15 cellular contexts compared by ENCODE assay signal in genomic region chr10:21740989-21741388, GRCh38.
DNase-seq lines count a peak whose midpoint lies in the region; ATAC-seq and TF ChIP-seq lines count a peak whose summit lies in the region.
"Had no signal": no experiment of that assay in that cellular context is flagged by ENCODE, and none has a peak within 500 bp of the region (broad histone marks: within the 10 kb centered on the region; RNA-seq: fewer than 3 reads in every experiment).

No MANE protein-coding gene starts in this region.

- TF ChIP-seq CTCF in nephron progenitor cell (IDR thresholded peaks at IDR 0.05): no peak

- peak overlapping the region; percentile 96 to 97 for H3K27ac Mint-ChIP-seq in T-cell
- peak overlapping the region; percentile 74 for H3K27ac Mint-ChIP-seq in activated naive CD8-positive, alpha-beta T cell treated with anti-CD3 and anti-CD28 coated beads, Interleukin-2, amount 10 ng/mL, durations not matched to agents 7 days and 5 days
- peak overlapping the region; percentile 55 for H3K27ac Mint-ChIP-seq in nephron progenitor cell
- H3K27ac Mint-ChIP-seq: mesothelial cell of epicardium had no signal

- no peaks in the 10 kb centered on the region for H3K27me3 Mint-ChIP-seq in activated T-cell treated with anti-CD3 and anti-CD28 coated beads, Interleukin-2, amount 50 U/mL, for 4 hours (ENCODE audit: low read depth)
- H3K27me3 Mint-ChIP-seq in T-cell: no peaks in the 10 kb centered on the region
- no peaks in the 10 kb centered on the region for H3K27me3 Mint-ChIP-seq in activated naive CD8-positive, alpha-beta T cell treated with anti-CD3 and anti-CD28 coated beads, Interleukin-2, amount 10 ng/mL, durations not matched to agents 7 days and 5 days
- no peaks in the 10 kb centered on the region for H3K27me3 Mint-ChIP-seq in nephron progenitor cell (ENCODE audit: low read depth, poor library complexity)

- peaks cover 49% of the 10 kb centered on the region for H3K36me3 Mint-ChIP-seq in activated T-cell treated with anti-CD3 and anti-CD28 coated beads, Interleukin-2, amount 50 U/mL, for 4 hours (ENCODE audit: insufficient read depth)
- peaks cover 62% of the 10 kb centered on the region for H3K36me3 Mint-ChIP-seq in T-cell
- peaks cover 33% of the 10 kb centered on the region for H3K36me3 Mint-ChIP-seq in activated naive CD8-positive, alpha-beta T cell treated with anti-CD3 and anti-CD28 coated beads, Interleukin-2, amount 10 ng/mL, durations not matched to agents 7 days and 5 days
- peaks cover 73% of the 10 kb centered on the region for H3K36me3 Mint-ChIP-seq in nephron progenitor cell (ENCODE audit: low read depth)

- DNase-seq in activated T-cell treated with anti-CD3 and anti-CD28 coated beads, Interleukin-2, amount 50 U/mL, for 4 hours: peak; percentile 20
- no peak for DNase-seq in activated T-cell treated with anti-CD3 and anti-CD28 coated beads, Interleukin-2, amount 50 U/mL, for 48 hours
- DNase-seq in T-cell (peak in 29 of 34 experiments; percentile 10 to 69 (median 44)), nephron progenitor cell (no peak), AG08395 (ENCODE audit: low spot score) (no peak), GM19240 (ENCODE audit: insufficient read length, low spot score) (no peak)
- no peak for DNase-seq in activated naive CD8-positive, alpha-beta T cell treated with anti-CD3 and anti-CD28 coated beads, Interleukin-2, amount 10 ng/mL, durations not matched to agents 7 days and 5 days
- DNase-seq: GOT3, NCI-H1694, NCI-H510A, sigmoid colon, upper lobe of right lung had no signal

- peak overlapping the region; percentile 16 for H3K4me3 Mint-ChIP-seq in activated T-cell treated with anti-CD3 and anti-CD28 coated beads, Interleukin-2, amount 50 U/mL, for 4 hours
- H3K4me3 Mint-ChIP-seq in T-cell (peak overlapping the region; percentile 31 to 49 (median 40)), nephron progenitor cell (no peak overlapping the region)
- peak overlapping the region; percentile 15 for H3K4me3 Mint-ChIP-seq in activated naive CD8-positive, alpha-beta T cell treated with anti-CD3 and anti-CD28 coated beads, Interleukin-2, amount 10 ng/mL, durations not matched to agents 7 days and 5 days
- H3K4me3 Mint-ChIP-seq: mesothelial cell of epicardium had no signal

- ATAC-seq in activated T-cell treated with anti-CD3 and anti-CD28 coated beads, Interleukin-2, amount 50 U/mL, for 4 hours: peak; percentile 67
- ATAC-seq in T-cell (replicated peaks in 1 of 4): peak; percentile 92 to 96 (median 94)
- peak; percentile 71 for ATAC-seq in activated naive CD8-positive, alpha-beta T cell treated with anti-CD3 and anti-CD28 coated beads, Interleukin-2, amount 10 ng/mL, durations not matched to agents 7 days and 5 days (ENCODE audit: low read depth)
- no peak for ATAC-seq in HG02852 (IDR thresholded peaks at IDR 0.05; ENCODE audit: unreplicated experiment)
- ATAC-seq: GM12878, upper lobe of right lung had no signal

- CTCF ChIA-PET in T-cell (lab: Charles Lee): no interaction called here

- peaks cover 54% of the 10 kb centered on the region for H3K4me1 Mint-ChIP-seq in activated T-cell treated with anti-CD3 and anti-CD28 coated beads, Interleukin-2, amount 50 U/mL, for 4 hours (ENCODE audit: low read depth)
- peaks cover 59 to 72% (median 71%) of the 10 kb centered on the region in 3 donors for H3K4me1 Mint-ChIP-seq in T-cell
- peaks cover 37% of the 10 kb centered on the region for H3K4me1 Mint-ChIP-seq in activated naive CD8-positive, alpha-beta T cell treated with anti-CD3 and anti-CD28 coated beads, Interleukin-2, amount 10 ng/mL, durations not matched to agents 7 days and 5 days
- peaks cover 6% of the 10 kb centered on the region for H3K4me1 Mint-ChIP-seq in nephron progenitor cell

- H3K9me3 Mint-ChIP-seq in activated T-cell treated with anti-CD3 and anti-CD28 coated beads, Interleukin-2, amount 50 U/mL, for 4 hours: no peaks in the 10 kb centered on the region
- H3K9me3 Mint-ChIP-seq in T-cell: no peaks in the 10 kb centered on the region
- H3K9me3 Mint-ChIP-seq in activated naive CD8-positive, alpha-beta T cell treated with anti-CD3 and anti-CD28 coated beads, Interleukin-2, amount 10 ng/mL, durations not matched to agents 7 days and 5 days: no peaks in the 10 kb centered on the region
- H3K9me3 Mint-ChIP-seq in nephron progenitor cell: no peaks in the 10 kb centered on the region
- H3K9me3 Mint-ChIP-seq: mesothelial cell of epicardium had no signal

- POLR2A ChIA-PET in T-cell (lab: Charles Lee): no interaction called here
- POLR2A ChIA-PET in activated naive CD8-positive, alpha-beta T cell treated with anti-CD3 and anti-CD28 coated beads, Interleukin-2, amount 10 ng/mL, durations not matched to agents 7 days and 5 days (lab: Charles Lee): interaction anchor here (0.5 kb wide), 1 partner anchor 151 kb away, joined by 7 read pairs; no protein-coding TSS in a partner anchor

Comparison
In these comparisons a context has a peak if more than half of its experiments do, and no peak if none do; other contexts are left out.
1. DNase-seq: peak in activated T-cell treated with anti-CD3 and anti-CD28 coated beads, Interleukin-2, amount 50 U/mL, for 4 hours (single experiment) and T-cell (29 of 34); none in activated T-cell treated with anti-CD3 and anti-CD28 coated beads, Interleukin-2, amount 50 U/mL, for 48 hours (0 of 2), activated naive CD8-positive, alpha-beta T cell treated with anti-CD3 and anti-CD28 coated beads, Interleukin-2, amount 10 ng/mL, durations not matched to agents 7 days and 5 days (single experiment), nephron progenitor cell (single experiment), AG08395 (single experiment) and GM19240 (single experiment).
2. Peak in every context shown above with its lines, with median percentiles within 50 percentile points of each other: H3K27ac Mint-ChIP-seq.